ENCODE assay signal across 8 cellular contexts in genomic region chr7:101017099-101017777, GRCh38. TPM values are rescaled to one million over a fixed set of nuclear protein-coding genes. Genes with fewer than 3 reads are reported as not detected.
DNase-seq lines count a peak whose midpoint lies in the region; ATAC-seq and TF ChIP-seq lines count a peak whose summit lies in the region.

No MANE protein-coding gene starts in this region.

- intact Hi-C loops in esophagus muscularis mucosa (cut with DNase I), result no loop called here

- H3K4me3 Mint-ChIP-seq in natural killer cell treated with Interleukin-12 subunit alpha and Interleukin-12 subunit beta and Interleukin-15 and Interleukin-18, amount 100 ng/mL, for 72 hours, result peak overlapping the region; percentile 86

- H3K4me1 Mint-ChIP-seq in natural killer cell treated with Interleukin-12 subunit alpha and Interleukin-12 subunit beta and Interleukin-15 and Interleukin-18, amount 100 ng/mL, for 72 hours (ENCODE audit: low read depth in 2 of 2), result peaks cover 6 to 23% of the 10 kb centered on the region in 2 donors

- TF ChIP-seq CTCF in esophagus muscularis mucosa (IDR thresholded peaks at IDR 0.05), result no peak

- H3K27ac ChIP-seq in esophagus muscularis mucosa (replicated peaks in 1 of 4), result peak overlapping the region; percentile 45 to 60 (median 55)

- H3K36me3 Mint-ChIP-seq in natural killer cell treated with Interleukin-12 subunit alpha and Interleukin-12 subunit beta and Interleukin-15 and Interleukin-18, amount 100 ng/mL, for 72 hours, result no peaks in the 10 kb centered on the region

- DNase-seq in NCI-H82 (lab: John Stamatoyannopoulos, UW) (peak; percentile 14), NCI-H82 treated with DMSO at 0.1 percent for 48 hours (lab: John Stamatoyannopoulos, UW; ENCODE audit: unreplicated experiment) (no peak), NOMO-1 treated with DMSO at 0.1 percent for 48 hours (lab: John Stamatoyannopoulos, UW; ENCODE audit: unreplicated experiment) (peak; percentile 82), activated T-cell treated with anti-CD3 and anti-CD28 coated beads for 24 hours (ENCODE audit: low read depth) (peak; percentile 55), esophagus muscularis mucosa (ENCODE audit: extremely low spot score) (no peak)
- peak; percentile 86 for DNase-seq in natural killer cell treated with Interleukin-12 subunit alpha and Interleukin-12 subunit beta and Interleukin-15 and Interleukin-18, amount 100 ng/mL, for 72 hours (ENCODE audit: low spot score)
- peak; percentile 79 for DNase-seq in stimulated activated naive CD8-positive, alpha-beta T cell treated with anti-CD3 and anti-CD28 coated beads, Interleukin-15, Interleukin-2, amounts not matched to agents 100 U/mL and 50 U/mL, for 24 hours

- H3K27me3 Mint-ChIP-seq in natural killer cell treated with Interleukin-12 subunit alpha and Interleukin-12 subunit beta and Interleukin-15 and Interleukin-18, amount 100 ng/mL, for 72 hours, result peaks cover 0 to 7% of the 10 kb centered on the region in 2 donors

- ATAC-seq in HG03045 (IDR thresholded peaks at IDR 0.05; ENCODE audit: unreplicated experiment), result peak; percentile 79
- ATAC-seq in natural killer cell treated with Interleukin-12 subunit alpha and Interleukin-12 subunit beta and Interleukin-15 and Interleukin-18, amount 100 ng/mL, for 72 hours, result peak; percentile 88 to 95
- ATAC-seq in stimulated activated naive CD8-positive, alpha-beta T cell treated with anti-CD3 and anti-CD28 coated beads, Interleukin-15, Interleukin-2, amounts not matched to agents 100 U/mL and 50 U/mL, for 24 hours, result peak; percentile 95

- no peaks in the 10 kb centered on the region for H3K9me3 Mint-ChIP-seq in natural killer cell treated with Interleukin-12 subunit alpha and Interleukin-12 subunit beta and Interleukin-15 and Interleukin-18, amount 100 ng/mL, for 72 hours

- H3K4me1 ChIP-seq in esophagus muscularis mucosa, result peaks cover 5 to 15% (median 13%) of the 10 kb centered on the region in 4 donors

- no peak for TF ChIP-seq EP300 in esophagus muscularis mucosa (IDR thresholded peaks at IDR 0.05)

- peak overlapping the region; percentile 48 to 63 (median 48) for H3K4me3 ChIP-seq in esophagus muscularis mucosa

- H3K9me3 ChIP-seq in esophagus muscularis mucosa, result no peaks in the 10 kb centered on the region

- WGBS in esophagus muscularis mucosa, result 2% methylated on average over 20 of the region's 28 CpGs

- H3K36me3 ChIP-seq in esophagus muscularis mucosa, result no peaks in the 10 kb centered on the region

- no peak for TF ChIP-seq POLR2A in esophagus muscularis mucosa (IDR thresholded peaks at IDR 0.05; ENCODE audit: low read depth)

- H3K27me3 ChIP-seq in esophagus muscularis mucosa, result peaks cover 0 to 23% (median 0%) of the 10 kb centered on the region in 4 donors

- peak overlapping the region; percentile 76 to 87 for H3K27ac Mint-ChIP-seq in natural killer cell treated with Interleukin-12 subunit alpha and Interleukin-12 subunit beta and Interleukin-15 and Interleukin-18, amount 100 ng/mL, for 72 hours

RNA-seq across cellular contexts. Expression of gene MUC17, which starts 2.6 kb away (rescaled TPM):
- total RNA-seq in esophagus muscularis mucosa, result under 1 TPM in 1 of 4 donors, not detected in 3; 0.06 TPM
- not detected for total RNA-seq in natural killer cell treated with Interleukin-12 subunit alpha and Interleukin-12 subunit beta and Interleukin-15 and Interleukin-18, amount 100 ng/mL, for 72 hours

RNA-seq across cellular contexts. Expression of gene MUC12, which starts 47.9 kb away (rescaled TPM):
- total RNA-seq in esophagus muscularis mucosa, result 1 to 10 TPM in 2 of 4 donors, not detected in 2; 1.1 to 2.5 TPM
- total RNA-seq in natural killer cell treated with Interleukin-12 subunit alpha and Interleukin-12 subunit beta and Interleukin-15 and Interleukin-18, amount 100 ng/mL, for 72 hours, result not detected

Comparison
In these comparisons a context has a peak if more than half of its experiments do, and no peak if none do; other contexts are left out.
1. DNase-seq: peak in NCI-H82 (single experiment), NOMO-1 treated with DMSO at 0.1 percent for 48 hours (single experiment), activated T-cell treated with anti-CD3 and anti-CD28 coated beads for 24 hours (single experiment), natural killer cell treated with Interleukin-12 subunit alpha and Interleukin-12 subunit beta and Interleukin-15 and Interleukin-18, amount 100 ng/mL, for 72 hours (single experiment) and stimulated activated naive CD8-positive, alpha-beta T cell treated with anti-CD3 and anti-CD28 coated beads, Interleukin-15, Interleukin-2, amounts not matched to agents 100 U/mL and 50 U/mL, for 24 hours (single experiment); none in NCI-H82 treated with DMSO at 0.1 percent for 48 hours (single experiment) and esophagus muscularis mucosa (single experiment).
2. Peak in every context shown above with its lines, with median percentiles within 50 percentile points of each other: ATAC-seq.